In the genomic region with DNA sequence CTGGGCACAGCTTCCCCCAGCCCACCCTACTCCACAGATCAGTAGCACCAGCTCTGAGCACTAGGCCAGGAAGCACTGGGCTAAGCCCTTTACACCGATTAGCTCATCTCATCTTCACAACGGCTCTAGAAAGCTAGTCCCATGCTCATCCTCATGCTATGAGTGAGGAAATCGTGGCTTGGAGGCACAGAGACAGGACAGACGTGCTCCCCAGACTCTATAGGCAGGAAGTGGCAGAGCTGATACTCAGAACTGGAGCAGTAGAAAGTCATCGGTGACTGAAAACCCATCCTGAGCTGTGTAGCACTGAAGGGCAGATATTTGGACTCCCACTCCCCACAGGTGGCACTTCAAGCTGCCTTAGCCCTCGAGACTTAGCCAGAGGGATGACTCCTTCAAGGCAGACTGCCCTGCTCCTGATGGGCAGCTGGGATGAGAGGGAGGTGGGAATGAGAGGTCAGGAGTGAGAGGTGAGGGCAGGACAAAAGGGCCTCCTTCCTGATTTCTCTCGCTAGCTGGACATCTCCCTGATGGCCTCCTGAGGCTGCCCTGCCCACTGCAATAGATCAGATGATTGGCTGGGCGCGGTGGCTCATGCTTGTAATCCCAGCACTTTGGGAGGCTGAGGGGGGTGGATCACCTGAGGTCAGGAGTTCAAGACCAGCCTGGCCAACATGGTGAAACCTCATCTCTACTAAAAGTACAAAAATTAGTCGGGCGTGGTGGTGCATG, we compare ENCODE assay signal across 10 cellular contexts. TPM values are rescaled to one million over a fixed set of nuclear protein-coding genes. Genes with fewer than 3 reads are reported as not detected.
DNase-seq lines count a peak whose midpoint lies in the region; ATAC-seq and TF ChIP-seq lines count a peak whose summit lies in the region.
"Had no signal": no experiment of that assay in that cellular context is flagged by ENCODE, and none has a peak within 500 bp of the region (broad histone marks: within the 10 kb centered on the region; RNA-seq: fewer than 3 reads in every experiment).

No MANE protein-coding gene starts in this region.

- DNase-seq in GM12865 (ENCODE audit: low read depth): peak; percentile 58
- peak; percentile 35 to 41 for DNase-seq in activated CD4-positive, alpha-beta T cell treated with anti-CD3 and anti-CD28 coated beads, Interleukin-2, amount 50 U/mL, for 4 hours
- peak; percentile 48 to 59 for DNase-seq in stimulated activated CD4-positive, alpha-beta T cell treated with anti-CD3 and anti-CD28 coated beads, Interleukin-2, amount 100 ng/mL, for 48 hours
- DNase-seq in nephron progenitor cell: no peak
- DNase-seq in activated CD4-positive, CD25-positive, alpha-beta regulatory T cell (lab: John Stamatoyannopoulos, UW): no peak
- DNase-seq in osteocyte (ENCODE audit: extremely low spot score, unreplicated experiment): no peak
- DNase-seq: mammary epithelial cell, NCI-H524 treated with DMSO at 0.1 percent for 48 hours had no signal

- H3K4me1 Mint-ChIP-seq in activated naive CD8-positive, alpha-beta T cell (ENCODE audit: low read depth): peaks cover 94% of the 10 kb centered on the region
- H3K4me1 Mint-ChIP-seq in nephron progenitor cell (peaks cover 72% of the 10 kb centered on the region), osteocyte (ENCODE audit: unreplicated experiment) (no peaks in the 10 kb centered on the region)

- peak overlapping the region; percentile 83 for H3K4me3 Mint-ChIP-seq in activated naive CD8-positive, alpha-beta T cell
- H3K4me3 Mint-ChIP-seq in nephron progenitor cell: no peak overlapping the region
- H3K4me3 Mint-ChIP-seq in osteocyte (ENCODE audit: unreplicated experiment): no peak overlapping the region

- no peak for ATAC-seq in GM21786 (IDR thresholded peaks at IDR 0.05; ENCODE audit: unreplicated experiment)

- H3K9me3 Mint-ChIP-seq in activated naive CD8-positive, alpha-beta T cell (ENCODE audit: low read depth): no peaks in the 10 kb centered on the region
- H3K9me3 Mint-ChIP-seq in nephron progenitor cell (no peaks in the 10 kb centered on the region), osteocyte (ENCODE audit: unreplicated experiment) (no peaks in the 10 kb centered on the region)

- no peak overlapping the region for H3K4me3 ChIP-seq in GM12865 (ENCODE audit: low read depth, low read length)

- peaks cover 29% of the 10 kb centered on the region for H3K36me3 Mint-ChIP-seq in activated naive CD8-positive, alpha-beta T cell
- H3K36me3 Mint-ChIP-seq in nephron progenitor cell (ENCODE audit: low read depth): no peaks in the 10 kb centered on the region
- H3K36me3 Mint-ChIP-seq in osteocyte (ENCODE audit: unreplicated experiment): no peaks in the 10 kb centered on the region

- peak overlapping the region; percentile 97 for H3K27ac Mint-ChIP-seq in activated naive CD8-positive, alpha-beta T cell
- H3K27ac Mint-ChIP-seq in nephron progenitor cell (no peak overlapping the region), osteocyte (ENCODE audit: unreplicated experiment) (no peak overlapping the region)

- TF ChIP-seq CTCF in GM12865 (IDR thresholded peaks at IDR 0.05; ENCODE audit: insufficient read depth, low read depth, low read length, missing control alignments) (no peak), nephron progenitor cell (IDR thresholded peaks at IDR 0.05) (no peak), osteocyte (IDR thresholded peaks at IDR 0.05) (no peak)

- H3K27me3 Mint-ChIP-seq in activated naive CD8-positive, alpha-beta T cell: no peaks in the 10 kb centered on the region
- H3K27me3 Mint-ChIP-seq in nephron progenitor cell (ENCODE audit: low read depth, poor library complexity) (peaks cover 4% of the 10 kb centered on the region), osteocyte (ENCODE audit: unreplicated experiment) (peaks cover under 1% of the 10 kb centered on the region)

RNA-seq across cellular contexts. Expression of gene CD5, which starts 9.7 kb away (rescaled TPM):
- total RNA-seq in osteocyte: not detected in 2 replicates
- total RNA-seq: mammary epithelial cell had no signal

RNA-seq across cellular contexts. Expression of gene VPS37C, which starts 49.3 kb away (rescaled TPM):
- 19.6 and 21.2 TPM in 2 replicates for total RNA-seq in osteocyte

Comparison
In these comparisons a context has a peak if more than half of its experiments do, and no peak if none do; other contexts are left out.
1. DNase-seq: peak in GM12865 (single experiment), activated CD4-positive, alpha-beta T cell treated with anti-CD3 and anti-CD28 coated beads, Interleukin-2, amount 50 U/mL, for 4 hours (2 of 2) and stimulated activated CD4-positive, alpha-beta T cell treated with anti-CD3 and anti-CD28 coated beads, Interleukin-2, amount 100 ng/mL, for 48 hours (2 of 2); none in nephron progenitor cell (single experiment), activated CD4-positive, CD25-positive, alpha-beta regulatory T cell (0 of 4) and osteocyte (single experiment).